2 cellular contexts compared by ENCODE assay signal in the genomic region with DNA sequence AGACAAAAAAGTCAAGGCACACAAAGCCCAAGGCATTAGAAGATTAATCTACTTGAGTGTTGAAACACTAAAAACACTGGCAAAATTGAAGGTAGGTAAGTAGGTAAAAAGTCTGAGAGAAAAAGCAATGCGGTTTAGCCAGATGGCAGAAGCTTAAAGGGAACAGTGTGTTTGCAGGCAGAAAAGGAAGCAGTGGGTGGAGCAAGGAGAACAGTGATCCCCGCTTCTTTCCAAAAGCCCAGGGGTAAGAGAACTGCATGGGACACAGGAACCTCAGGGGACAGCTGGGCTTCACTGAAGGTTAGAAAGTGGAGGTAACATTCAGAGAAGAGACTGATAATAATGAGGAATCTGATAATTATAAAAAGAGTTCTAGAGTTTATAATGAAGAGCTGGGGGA.
TF ChIP-seq lines count a peak whose summit lies in the region.

No MANE protein-coding gene starts in this region.

TF ChIP-seq in GM12891, 5 proteins besides CTCF, POLR2A, EP300 and RAD21:
- TF ChIP-seq PAX5 (IDR thresholded peaks at IDR 0.05; ENCODE audit: insufficient read depth, low read length, severe bottlenecking) (no peak), POU2F2 (IDR thresholded peaks at IDR 0.05; ENCODE audit: low read depth, low read length) (no peak), POLR2AphosphoS5 (IDR thresholded peaks at IDR 0.05; ENCODE audit: low read depth, low read length) (no peak), TAF1 (IDR thresholded peaks at IDR 0.05; ENCODE audit: low read depth, low read length) (no peak), SPI1 (IDR thresholded peaks at IDR 0.05; ENCODE audit: low read depth, low read length) (no peak)

TF ChIP-seq in GM12878, 131 proteins besides CTCF, POLR2A, EP300 and RAD21 (continued from another document):
- TF ChIP-seq GATAD2B (conservative IDR thresholded peaks at IDR 0.05; ENCODE audit: low read depth) (no peak), EED (IDR thresholded peaks at IDR 0.05; ENCODE audit: low read depth) (peak; percentile 51)
